ENCODE assay signal across 21 cellular contexts in genomic region chr9:80467632-80468031, GRCh38.
A peak's percentile ranks its signal among the peaks of the same experiment; 100 is the strongest.
DNase-seq lines count a peak whose midpoint lies in the region; ATAC-seq, FAIRE-seq and TF ChIP-seq lines count a peak whose summit lies in the region.
"Had no signal": no experiment of that assay in that cellular context is flagged by ENCODE, and none has a peak within 500 bp of the region (broad histone marks: within the 10 kb centered on the region; RNA-seq: fewer than 3 reads in every experiment).

No MANE protein-coding gene starts in this region.

- FAIRE-seq in H54 (lab: Jason Lieb, UNC) = peak; percentile 30
- FAIRE-seq: G401.6, HepG2 had no signal

- peak overlapping the region; percentile 28; the same call in 1 of the 2 replicates for H3K27ac Mint-ChIP-seq in WTC11
- no peak overlapping the region for H3K27ac Mint-ChIP-seq in CD8-positive, alpha-beta T cell
- H3K27ac Mint-ChIP-seq: activated CD4-positive, alpha-beta T cell treated with anti-CD3 and anti-CD28 coated beads, Interleukin-2, amount 10 ng/mL, durations not matched to agents 7 days and 5 days; CD4-positive, CD25-positive, alpha-beta regulatory T cell; immature natural killer cell had no signal

- no peaks in the 10 kb centered on the region for H3K4me1 ChIP-seq in CD8-positive, alpha-beta T cell (ENCODE audit: insufficient read depth, low read length)
- H3K4me1 ChIP-seq: testis had no signal

- H3K27ac ChIP-seq in CD8-positive, alpha-beta T cell (ENCODE audit: low read depth, low read length) = no peak overlapping the region
- H3K27ac ChIP-seq: testis had no signal

- H3K36me3 ChIP-seq in CD8-positive, alpha-beta T cell (ENCODE audit: insufficient read depth, low read length) = no peaks in the 10 kb centered on the region

- CTCF ChIA-PET in WTC11 (lab: Charles Lee) = no interaction called here
- CTCF ChIA-PET in CD8-positive, alpha-beta T cell (lab: Charles Lee) = no interaction called here

- intact Hi-C loops in CD8-positive, alpha-beta T cell (cut with DNase I, micrococcal nuclease) = no loop called here

- TF ChIP-seq POLR2A in H54 (IDR thresholded peaks at IDR 0.05; ENCODE audit: low read depth, low read length) = no peak

- no peak for TF ChIP-seq CTCF in WTC11 (IDR thresholded peaks at IDR 0.05)
- no peak for TF ChIP-seq CTCF in CD8-positive, alpha-beta T cell (IDR thresholded peaks at IDR 0.05)

- H3K4me3 ChIP-seq in CD8-positive, alpha-beta T cell (ENCODE audit: low read depth, low read length) = no peak overlapping the region
- H3K4me3 ChIP-seq: testis had no signal

- no peak overlapping the region for H3K4me3 Mint-ChIP-seq in WTC11
- H3K4me3 Mint-ChIP-seq in CD8-positive, alpha-beta T cell = no peak overlapping the region
- H3K4me3 Mint-ChIP-seq: activated CD4-positive, alpha-beta T cell treated with anti-CD3 and anti-CD28 coated beads, Interleukin-2, amount 10 ng/mL, durations not matched to agents 7 days and 5 days; CD4-positive, CD25-positive, alpha-beta regulatory T cell; immature natural killer cell had no signal

- ATAC-seq in WTC11 = peak; percentile 46
- ATAC-seq in CD8-positive, alpha-beta T cell = no peak
- ATAC-seq: HepG2 had no signal

- POLR2A ChIA-PET in WTC11 (lab: Charles Lee) = no interaction called here
- POLR2A ChIA-PET in CD8-positive, alpha-beta T cell (lab: Charles Lee) = no interaction called here

- peaks cover 9% of the 10 kb centered on the region for H3K4me1 Mint-ChIP-seq in WTC11
- no peaks in the 10 kb centered on the region for H3K4me1 Mint-ChIP-seq in CD8-positive, alpha-beta T cell (ENCODE audit: low read depth)
- H3K4me1 Mint-ChIP-seq: activated CD4-positive, alpha-beta T cell treated with anti-CD3 and anti-CD28 coated beads, Interleukin-2, amount 10 ng/mL, durations not matched to agents 7 days and 5 days; CD4-positive, CD25-positive, alpha-beta regulatory T cell; immature natural killer cell had no signal

- H3K9me3 ChIP-seq in CD8-positive, alpha-beta T cell (ENCODE audit: low read length) = no peaks in the 10 kb centered on the region
- H3K9me3 ChIP-seq: testis had no signal

- H3K27me3 ChIP-seq in CD8-positive, alpha-beta T cell (ENCODE audit: insufficient read depth, low read length) = no peaks in the 10 kb centered on the region
- H3K27me3 ChIP-seq: testis had no signal

- peaks cover 9% of the 10 kb centered on the region for H3K36me3 Mint-ChIP-seq in WTC11
- H3K36me3 Mint-ChIP-seq in CD8-positive, alpha-beta T cell = no peaks in the 10 kb centered on the region
- H3K36me3 Mint-ChIP-seq: CD4-positive, CD25-positive, alpha-beta regulatory T cell; immature natural killer cell had no signal

- no peaks in the 10 kb centered on the region for H3K27me3 Mint-ChIP-seq in WTC11 (ENCODE audit: low read depth)
- no peaks in the 10 kb centered on the region for H3K27me3 Mint-ChIP-seq in CD8-positive, alpha-beta T cell (ENCODE audit: low read depth)
- H3K27me3 Mint-ChIP-seq: activated CD4-positive, alpha-beta T cell treated with anti-CD3 and anti-CD28 coated beads, Interleukin-2, amount 10 ng/mL, durations not matched to agents 7 days and 5 days; CD4-positive, CD25-positive, alpha-beta regulatory T cell had no signal

- DNase-seq in H54 (ENCODE audit: insufficient read length, low spot score) (no peak), WTC11 (ENCODE audit: low spot score) (no peak), fibroblast of peridontal ligament (ENCODE audit: extremely low read depth) (peak; percentile 58), myocyte (ENCODE audit: low read depth) (peak; percentile 14), NCI-H1417 (lab: John Stamatoyannopoulos, UW) (no peak), ecto neural progenitor cell (ENCODE audit: low spot score) (no peak), hypothalamus (lab: John Stamatoyannopoulos, UW) (no peak)
- DNase-seq in CD8-positive, alpha-beta T cell = no peak
- DNase-seq: activated CD4-positive, alpha-beta T cell treated with anti-CD3 and anti-CD28 coated beads, Interleukin-2, amount 10 ng/mL, durations not matched to agents 7 days and 5 days; CD4-positive, CD25-positive, alpha-beta regulatory T cell; central memory CD4-positive, alpha-beta T cell; DMS 273 treated with DMSO at 0.1 percent for 48 hours; head of caudate nucleus; immature natural killer cell; NCI-H146; occipital lobe; SHP77 treated with DMSO at 0.1 percent for 48 hours; T-helper 1 cell; testis had no signal

- H3K9me3 Mint-ChIP-seq in WTC11 = peaks cover 19% of the 10 kb centered on the region
- no peaks in the 10 kb centered on the region for H3K9me3 Mint-ChIP-seq in CD8-positive, alpha-beta T cell

TF ChIP-seq in WTC11, 78 proteins besides CTCF, POLR2A, EP300 and RAD21:
- TF ChIP-seq OVOL2 (CRISPR knock-in tag; IDR thresholded peaks at IDR 0.05; ENCODE audit: borderline replicate concordance) (no peak), TEAD4 (CRISPR knock-in tag; IDR thresholded peaks at IDR 0.05) (no peak)

Comparison
In these comparisons a context has a peak if more than half of its experiments do, and no peak if none do; other contexts are left out.
1. DNase-seq: peak in fibroblast of peridontal ligament (single experiment) and myocyte (single experiment); none in H54 (single experiment), WTC11 (single experiment), NCI-H1417 (0 of 3), CD8-positive, alpha-beta T cell (0 of 7), ecto neural progenitor cell (single experiment) and hypothalamus (0 of 51).